Comparison of ENCODE assay signal across 1 cellular context in genomic region chr13:20672772-20673171, GRCh38.
TF ChIP-seq lines count a peak whose summit lies in the region.

No MANE protein-coding gene starts in this region.

TF ChIP-seq in IMR-90, 13 proteins besides CTCF, POLR2A, EP300 and RAD21 (continued from another document):
- TF ChIP-seq RCOR1 (IDR thresholded peaks at IDR 0.05; ENCODE audit: insufficient replicate concordance, low read length) = no peak
- TF ChIP-seq SMC3 (IDR thresholded peaks at IDR 0.05; ENCODE audit: low read depth, low read length) = no peak
